Comparison of ENCODE assay signal across 34 cellular contexts in the genomic region with DNA sequence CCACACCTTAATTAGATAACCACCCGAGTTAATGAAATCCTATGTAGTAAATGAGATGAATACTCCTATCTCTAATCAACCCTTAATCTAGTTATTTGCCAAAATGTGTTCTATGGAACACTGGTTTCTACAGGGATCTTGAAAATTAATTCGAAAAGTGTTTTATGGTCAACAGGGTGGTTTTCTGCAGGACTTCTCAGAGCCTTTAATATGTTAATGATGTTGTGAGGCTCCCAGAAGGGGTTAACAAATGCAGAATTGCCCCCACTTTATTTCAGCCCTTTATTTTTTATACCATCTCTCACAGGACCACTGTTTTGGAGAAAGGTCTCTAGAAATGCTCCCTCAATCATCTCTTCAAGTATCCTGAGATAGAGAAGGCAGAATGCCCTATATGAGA.
"Had no signal": no experiment of that assay in that cellular context is flagged by ENCODE, and none has a peak within 500 bp of the region (broad histone marks: within the 10 kb centered on the region; RNA-seq: fewer than 3 reads in every experiment).

No MANE protein-coding gene starts in this region.

- H3K4me3 ChIP-seq: adrenal gland, ascending aorta, body of pancreas, breast epithelium, cardiac muscle cell had no signal

- FAIRE-seq: astrocyte, bronchial epithelial cell had no signal

- H3K9me3 ChIP-seq: adrenal gland, ascending aorta, body of pancreas, breast epithelium had no signal

- DNase-seq: activated effector memory CD4-positive, alpha-beta T cell treated with anti-CD3 and anti-CD28 coated beads, Interleukin-2, amount 50 U/mL, for 16 hours; activated effector memory CD4-positive, alpha-beta T cell treated with Interleukin-2 at 50 U/mL for 16 hours; activated gamma-delta T cell; activated gamma-delta T cell treated with Interleukin-2 at 50 U/mL for 16 hours; activated naive CD4-positive, alpha-beta T cell; activated naive CD4-positive, alpha-beta T cell treated with anti-CD3 and anti-CD28 coated beads for 36 hours; activated naive CD4-positive, alpha-beta T cell treated with anti-CD3 and anti-CD28 coated beads, Interleukin-2, amount 10 ng/mL, durations not matched to agents 7 days and 5 days; activated naive CD4-positive, alpha-beta T cell treated with anti-CD3 and anti-CD28 coated beads, Interleukin-2, amount 50 U/mL, for 16 hours; activated naive CD4-positive, alpha-beta T cell treated with Interleukin-2 at 50 U/mL for 16 hours; activated naive CD8-positive, alpha-beta T cell treated with anti-CD3 and anti-CD28 coated beads for 36 hours; activated naive CD8-positive, alpha-beta T cell treated with anti-CD3 and anti-CD28 coated beads, Interleukin-2, amount 10 ng/mL, durations not matched to agents 7 days and 5 days; activated naive CD8-positive, alpha-beta T cell treated with anti-CD3 and anti-CD28 coated beads, Interleukin-2, amount 50 U/mL, for 24 hours; activated T-cell treated with anti-CD3 and anti-CD28 coated beads, Interleukin-2, amount 50 U/mL, for 1 hour; activated T-cell treated with anti-CD3 and anti-CD28 coated beads, Interleukin-2, amount 50 U/mL, for 24 hours; activated T-cell treated with anti-CD3 and anti-CD28 coated beads, Interleukin-2, amount 50 U/mL, for 4 hours; activated T-cell treated with anti-CD3 and anti-CD28 coated beads, Interleukin-2, amount 50 U/mL, for 48 hours; activated T-cell treated with anti-CD3 and anti-CD28 coated beads, Interleukin-2, amount 50 U/mL, for 72 hours; adrenal gland; amniotic stem cell; amygdala; anterior cingulate cortex; aorta; body of pancreas; brain microvascular endothelial cell; caudate nucleus; central memory CD4-positive, alpha-beta T cell; cerebellar nuclear complex had no signal

- H3K27ac ChIP-seq: adrenal gland, ascending aorta, body of pancreas, brain microvascular endothelial cell, breast epithelium, cardiac muscle cell had no signal

- ATAC-seq: activated naive CD4-positive, alpha-beta T cell treated with anti-CD3 and anti-CD28 coated beads, Interleukin-2, amount 50 U/mL, for 72 hours; activated naive CD8-positive, alpha-beta T cell treated with anti-CD3 and anti-CD28 coated beads, Interleukin-2, amount 50 U/mL, for 24 hours; activated T-cell treated with anti-CD3 and anti-CD28 coated beads, Interleukin-2, amount 50 U/mL, for 4 hours; activated T-cell treated with anti-CD3 and anti-CD28 coated beads, Interleukin-2, amount 50 U/mL, for 72 hours; activated T-helper 17 cell treated with anti-CD3 and anti-CD28 coated beads, Interleukin-2, amount 50 U/mL, for 72 hours; body of pancreas had no signal

- H3K36me3 ChIP-seq: adrenal gland, ascending aorta, brain microvascular endothelial cell, breast epithelium, cardiac muscle cell had no signal

- H3K4me1 ChIP-seq: adrenal gland, ascending aorta, body of pancreas, breast epithelium had no signal

- H3K27me3 ChIP-seq: adrenal gland, ascending aorta, body of pancreas, brain microvascular endothelial cell, cardiac muscle cell had no signal
